Comparison of ENCODE assay signal across 1 cellular context in the genomic region with DNA sequence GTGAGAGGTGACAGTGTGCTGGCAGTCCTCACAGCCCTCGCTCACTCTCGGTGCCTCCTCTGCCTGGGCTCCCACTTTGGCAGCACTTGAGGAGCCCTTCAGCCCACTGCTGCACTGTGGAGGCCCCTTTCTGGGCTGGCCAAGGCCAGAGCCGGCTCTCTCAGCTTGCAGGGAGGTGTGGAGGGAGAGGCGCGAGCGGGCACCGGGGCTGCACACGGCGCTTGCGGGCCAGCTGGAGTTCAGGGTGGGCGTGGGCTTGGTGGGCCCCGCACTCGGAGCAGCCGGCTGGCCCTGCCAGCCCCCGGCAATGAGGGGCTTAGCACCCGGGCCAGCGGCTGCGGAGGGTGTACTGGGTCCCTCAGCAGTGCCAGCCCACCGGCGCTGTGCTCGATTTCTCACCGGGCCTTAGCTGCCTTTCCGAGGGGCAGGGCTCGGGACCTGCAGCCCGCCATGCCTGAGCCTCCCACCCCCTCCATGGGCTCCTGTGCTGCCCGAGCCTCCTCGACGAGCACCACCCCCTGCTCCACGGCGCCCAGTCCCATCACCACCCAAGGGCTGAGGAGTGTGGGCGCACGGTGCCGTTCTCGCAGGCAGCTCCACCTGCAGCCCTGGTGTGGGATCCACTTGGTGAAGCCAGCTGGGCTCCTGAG.
TF ChIP-seq lines count a peak whose summit lies in the region.

No MANE protein-coding gene starts in this region.

TF ChIP-seq in HepG2, 621 proteins besides CTCF, POLR2A, EP300 and RAD21:
- TF ChIP-seq MED8 (CRISPR knock-in tag; IDR thresholded peaks at IDR 0.05; ENCODE audit: insufficient replicate concordance) (peak; percentile 38), ZNF564 (CRISPR knock-in tag; IDR thresholded peaks at IDR 0.05) (peak; percentile 8; the same call in 1 of the 2 replicates), ZNF407 (CRISPR knock-in tag; IDR thresholded peaks at IDR 0.05; ENCODE audit: not compliant biosample characterization) (peak; percentile 35)
- TF ChIP-seq, protein P1, sequence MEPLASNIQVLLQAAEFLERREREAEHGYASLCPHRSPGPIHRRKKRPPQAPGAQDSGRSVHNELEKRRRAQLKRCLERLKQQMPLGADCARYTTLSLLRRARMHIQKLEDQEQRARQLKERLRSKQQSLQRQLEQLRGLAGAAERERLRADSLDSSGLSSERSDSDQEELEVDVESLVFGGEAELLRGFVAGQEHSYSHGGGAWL (CRISPR knock-in tag; IDR thresholded peaks at IDR 0.05) = 0 out of 2 replicates have a peak, but pooled peaks have one; percentile 48
